In the genomic region with DNA sequence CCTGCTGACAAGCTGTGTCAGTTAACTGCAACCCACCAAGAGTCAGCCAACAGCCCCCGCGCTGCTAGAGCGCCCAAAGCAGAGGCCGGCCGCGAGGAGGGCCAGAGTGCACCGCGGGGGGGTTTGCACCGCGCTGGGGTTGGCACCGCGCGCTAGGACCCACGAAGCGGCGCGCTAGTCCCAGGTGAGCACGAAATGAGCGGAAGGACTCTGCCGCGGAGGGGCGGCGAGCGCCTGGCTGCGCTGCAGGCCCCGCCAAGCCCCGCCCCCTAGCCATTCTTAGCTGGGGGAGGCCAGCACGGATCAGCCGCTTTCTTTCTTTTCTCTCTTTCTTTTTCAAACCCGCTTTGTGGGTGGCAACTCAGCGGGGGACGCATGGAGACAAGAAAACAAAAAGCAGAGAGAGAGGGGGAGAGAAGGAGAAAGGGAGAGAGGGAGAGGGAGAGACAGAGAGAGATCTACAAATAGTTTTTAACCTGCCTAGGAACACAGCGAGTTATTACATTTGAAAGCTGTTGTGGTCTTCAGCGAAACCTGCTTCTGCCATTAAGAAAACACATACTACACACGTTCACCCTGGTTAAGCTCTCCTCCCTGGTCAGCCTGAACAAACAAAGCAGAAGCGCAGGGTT, we compare ENCODE assay signal across 9 cellular contexts. TPM values are rescaled to one million over a fixed set of nuclear protein-coding genes. Genes with fewer than 3 reads are reported as not detected.
DNase-seq lines count a peak whose midpoint lies in the region; ATAC-seq and TF ChIP-seq lines count a peak whose summit lies in the region.
"Had no signal": no experiment of that assay in that cellular context is flagged by ENCODE, and none has a peak within 500 bp of the region (broad histone marks: within the 10 kb centered on the region; RNA-seq: fewer than 3 reads in every experiment).

No MANE protein-coding gene starts in this region.

- ATAC-seq in GM18873 (IDR thresholded peaks at IDR 0.05; ENCODE audit: low FRiP score, unreplicated experiment) (peak; percentile 67), HG03196 (IDR thresholded peaks at IDR 0.05; ENCODE audit: unreplicated experiment) (peak; percentile 66)
- ATAC-seq: body of pancreas had no signal

- H3K9ac ChIP-seq in SK-N-MC (ENCODE audit: insufficient read length) (no peak overlapping the region), smooth muscle cell (ENCODE audit: low read depth) (no peak overlapping the region)

- no peaks in the 10 kb centered on the region for H3F3A ChIP-seq in smooth muscle cell (ENCODE audit: low read depth)

- no peaks in the 10 kb centered on the region for H4K20me1 ChIP-seq in smooth muscle cell (ENCODE audit: low read depth)

- H3K4me2 ChIP-seq in smooth muscle cell: peak overlapping the region; percentile 73

- H3K36me3 ChIP-seq in SK-N-MC (ENCODE audit: insufficient read depth, low read length) (no peaks in the 10 kb centered on the region), smooth muscle cell (ENCODE audit: low read depth) (no peaks in the 10 kb centered on the region)

- DNase-seq in SK-N-MC (ENCODE audit: low read depth, low spot score) (no peak), ecto neural progenitor cell (ENCODE audit: low spot score) (peak; percentile 91), smooth muscle cell (lab: John Stamatoyannopoulos, UW; ENCODE audit: unreplicated experiment) (no peak), dedifferentiated amniotic fluid mesenchymal stem cell (ENCODE audit: extremely low spot score) (no peak), NOMO-1 treated with DMSO at 0.1 percent for 48 hours (lab: John Stamatoyannopoulos, UW; ENCODE audit: unreplicated experiment) (no peak)

- H3K9me3 ChIP-seq in SK-N-MC (ENCODE audit: low read depth, low read length) (no peaks in the 10 kb centered on the region), smooth muscle cell (replicated peaks; ENCODE audit: low read depth) (no peaks in the 10 kb centered on the region)
- H3K9me3 ChIP-seq: body of pancreas had no signal

- no peak overlapping the region for H3K27ac ChIP-seq in 22Rv1
- no peak overlapping the region for H3K27ac ChIP-seq in SK-N-MC
- no peak overlapping the region for H3K27ac ChIP-seq in smooth muscle cell (ENCODE audit: low read depth)
- H3K27ac ChIP-seq: body of pancreas had no signal

- no peak overlapping the region for H2AFZ ChIP-seq in smooth muscle cell (ENCODE audit: low read depth)

- WGBS in smooth muscle cell (ENCODE audit: low lambda C conversion rate): 1% methylated on average over 34 of the region's 36 CpGs

- peaks cover 34% of the 10 kb centered on the region for H3K4me1 ChIP-seq in smooth muscle cell (ENCODE audit: low read depth)

- H3K4me3 ChIP-seq in SK-N-MC (peak overlapping the region; percentile 76), smooth muscle cell (no peak overlapping the region)
- H3K4me3 ChIP-seq: body of pancreas had no signal

- TF ChIP-seq CTCF in 22Rv1 (IDR thresholded peaks at IDR 0.05): peak; percentile 24
- TF ChIP-seq CTCF in smooth muscle cell (IDR thresholded peaks at IDR 0.05; ENCODE audit: borderline replicate concordance, insufficient read depth, poor library complexity, severe bottlenecking): no peak

- H3K79me2 ChIP-seq in smooth muscle cell (ENCODE audit: low read depth): no peaks in the 10 kb centered on the region

- H3K27me3 ChIP-seq in smooth muscle cell (ENCODE audit: low read depth): peaks cover 100% of the 10 kb centered on the region

RNA-seq across cellular contexts. Expression of gene FOXB1, which starts 6.9 kb away (rescaled TPM):
- total RNA-seq in smooth muscle cell: not detected in 2 replicates
- not detected in 2 replicates for polyA plus RNA-seq in smooth muscle cell
- total RNA-seq: body of pancreas had no signal
